ENCODE assay signal across 14 cellular contexts in the genomic region with DNA sequence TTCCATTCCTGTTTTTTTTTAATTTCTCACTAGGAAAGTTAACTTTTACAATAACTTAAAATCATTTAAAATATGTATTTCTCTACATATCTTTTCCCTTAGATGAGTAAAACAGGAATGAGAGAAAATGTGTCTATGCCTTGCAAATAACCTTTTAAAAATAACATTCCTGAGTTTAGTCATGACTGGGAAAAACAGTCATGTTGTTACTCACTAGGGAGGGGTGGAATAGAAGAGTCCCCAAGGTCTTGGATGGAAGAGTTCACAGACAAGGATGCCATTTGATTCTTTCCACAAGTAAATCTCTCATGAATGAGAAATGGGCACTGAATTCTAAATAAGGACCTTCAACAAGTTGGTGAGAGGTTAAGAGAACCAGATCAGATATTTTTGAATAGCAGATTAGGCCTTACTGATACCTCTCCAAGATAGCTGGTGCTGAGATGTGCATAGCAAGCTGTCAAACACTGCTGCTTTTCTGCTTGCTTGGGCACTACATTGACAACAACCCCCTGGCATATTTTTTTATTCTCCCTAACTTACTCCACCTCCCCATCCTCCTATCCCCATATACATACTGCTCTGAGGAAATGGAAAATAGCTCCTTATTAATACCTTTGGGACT. TPM values are rescaled to one million over a fixed set of nuclear protein-coding genes. Genes with fewer than 3 reads are reported as not detected.
DNase-seq lines count a peak whose midpoint lies in the region; ATAC-seq and TF ChIP-seq lines count a peak whose summit lies in the region.
"Had no signal": no experiment of that assay in that cellular context is flagged by ENCODE, and none has a peak within 500 bp of the region (broad histone marks: within the 10 kb centered on the region; RNA-seq: fewer than 3 reads in every experiment).

No MANE protein-coding gene starts in this region.

- no peak overlapping the region for H3K4me3 Mint-ChIP-seq in natural killer cell treated with Interleukin-12 subunit alpha and Interleukin-12 subunit beta and Interleukin-15 and Interleukin-18, amount 100 ng/mL, for 72 hours
- H3K4me3 Mint-ChIP-seq: CD4-positive, alpha-beta T cell had no signal

- H3K4me1 Mint-ChIP-seq in natural killer cell treated with Interleukin-12 subunit alpha and Interleukin-12 subunit beta and Interleukin-15 and Interleukin-18, amount 100 ng/mL, for 72 hours (ENCODE audit: low read depth in 2 of 2), result no peaks in the 10 kb centered on the region

- H3K27ac ChIP-seq in coronary artery, result peak overlapping the region; percentile 67 to 84
- H3K27ac ChIP-seq: cardiac muscle cell had no signal

- no peaks in the 10 kb centered on the region for H3K27me3 Mint-ChIP-seq in natural killer cell treated with Interleukin-12 subunit alpha and Interleukin-12 subunit beta and Interleukin-15 and Interleukin-18, amount 100 ng/mL, for 72 hours
- H3K27me3 Mint-ChIP-seq: CD4-positive, alpha-beta T cell had no signal

- no peak overlapping the region for H3K27ac Mint-ChIP-seq in natural killer cell treated with Interleukin-12 subunit alpha and Interleukin-12 subunit beta and Interleukin-15 and Interleukin-18, amount 100 ng/mL, for 72 hours
- H3K27ac Mint-ChIP-seq: CD4-positive, alpha-beta T cell had no signal

- peaks cover 7% of the 10 kb centered on the region for H3K36me3 Mint-ChIP-seq in natural killer cell treated with Interleukin-12 subunit alpha and Interleukin-12 subunit beta and Interleukin-15 and Interleukin-18, amount 100 ng/mL, for 72 hours

- no peak overlapping the region for H3K4me3 ChIP-seq in coronary artery
- H3K4me3 ChIP-seq: cardiac muscle cell, lung had no signal

- no peaks in the 10 kb centered on the region for H3K9me3 Mint-ChIP-seq in natural killer cell treated with Interleukin-12 subunit alpha and Interleukin-12 subunit beta and Interleukin-15 and Interleukin-18, amount 100 ng/mL, for 72 hours
- H3K9me3 Mint-ChIP-seq: CD4-positive, alpha-beta T cell had no signal

- DNase-seq in AG08395 (ENCODE audit: low spot score) (peak; percentile 79), LHCN-M2 (ENCODE audit: low read depth) (peak; percentile 85), coronary artery (ENCODE audit: low spot score) (no peak), kidney tubule cell (ENCODE audit: low spot score) (peak; percentile 72), GF-D8 (lab: John Stamatoyannopoulos, UW) (no peak), NCI-H128 (lab: John Stamatoyannopoulos, UW; ENCODE audit: unreplicated experiment) (no peak)
- DNase-seq in natural killer cell treated with Interleukin-12 subunit alpha and Interleukin-12 subunit beta and Interleukin-15 and Interleukin-18, amount 100 ng/mL, for 72 hours (ENCODE audit: low spot score), result no peak
- DNase-seq: activated CD8-positive, alpha-beta memory T cell treated with anti-CD3 and anti-CD28 coated beads, Interleukin-2, amount 50 U/mL, for 48 hours; CD4-positive, alpha-beta T cell; NCI-H226; SHP77 had no signal

- TF ChIP-seq CTCF in coronary artery (IDR thresholded peaks at IDR 0.05), result no peak

- no peak for ATAC-seq in natural killer cell treated with Interleukin-12 subunit alpha and Interleukin-12 subunit beta and Interleukin-15 and Interleukin-18, amount 100 ng/mL, for 72 hours
- ATAC-seq in GM19328 (IDR thresholded peaks at IDR 0.05; ENCODE audit: unreplicated experiment), result no peak

RNA-seq across cellular contexts. Expression of gene UGDH, which starts 25.1 kb away (rescaled TPM):
- total RNA-seq in LHCN-M2 (2014; rRNA removed), result 102 and 114 TPM in 2 replicates
- polyA plus RNA-seq in LHCN-M2 (2012), result 44.4 TPM
- 10 to 100 TPM; 21.8 to 39.5 TPM for total RNA-seq in natural killer cell treated with Interleukin-12 subunit alpha and Interleukin-12 subunit beta and Interleukin-15 and Interleukin-18, amount 100 ng/mL, for 72 hours

RNA-seq across cellular contexts. Expression of gene LIAS, which starts 43.3 kb away (rescaled TPM):
- 10.9 and 15.0 TPM in 2 replicates for total RNA-seq in LHCN-M2 (2014; rRNA removed)
- 4.6 TPM for polyA plus RNA-seq in LHCN-M2 (2012)
- total RNA-seq in natural killer cell treated with Interleukin-12 subunit alpha and Interleukin-12 subunit beta and Interleukin-15 and Interleukin-18, amount 100 ng/mL, for 72 hours, result 10 to 100 TPM; 19.0 to 33.1 TPM

RNA-seq across cellular contexts. Expression of gene RPL9, which starts 43.4 kb away (rescaled TPM):
- 2,563 and 3,780 TPM in 2 replicates for total RNA-seq in LHCN-M2 (2014; rRNA removed)
- polyA plus RNA-seq in LHCN-M2 (2012), result 1,483 TPM
- total RNA-seq in natural killer cell treated with Interleukin-12 subunit alpha and Interleukin-12 subunit beta and Interleukin-15 and Interleukin-18, amount 100 ng/mL, for 72 hours, result 1,000 to 10,000 TPM in 1 of 2 donors, 100 to 1,000 TPM in 1; 980 to 1,126 TPM

Comparison
In these comparisons a context has a peak if more than half of its experiments do, and no peak if none do; other contexts are left out.
1. DNase-seq: peak in AG08395 (single experiment), LHCN-M2 (single experiment) and kidney tubule cell (single experiment); none in coronary artery (single experiment), GF-D8 (single experiment), natural killer cell treated with Interleukin-12 subunit alpha and Interleukin-12 subunit beta and Interleukin-15 and Interleukin-18, amount 100 ng/mL, for 72 hours (single experiment) and NCI-H128 (single experiment).